ENCODE assay signal across 21 cellular contexts in the genomic region with DNA sequence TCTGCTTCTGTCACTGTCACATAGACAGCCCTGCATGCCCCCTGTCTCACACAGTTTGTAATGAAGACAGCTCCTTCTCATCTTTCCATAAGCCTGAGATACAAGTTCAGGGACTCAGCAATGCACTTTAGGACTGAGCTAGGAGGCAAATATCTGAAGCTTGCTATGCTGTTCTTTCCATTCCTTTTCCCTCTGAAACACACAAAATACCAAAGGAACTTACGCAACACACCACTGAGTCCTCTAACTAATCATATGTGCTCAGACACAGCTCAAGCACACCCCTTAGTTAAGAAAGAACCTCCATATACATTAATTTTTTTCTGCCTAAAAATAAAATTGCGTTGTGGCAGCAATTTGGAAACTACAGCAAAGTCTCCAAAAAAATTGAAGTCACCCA. TPM values are rescaled to one million over a fixed set of nuclear protein-coding genes. Genes with fewer than 3 reads are reported as not detected.
"Had no signal": no experiment of that assay in that cellular context is flagged by ENCODE, and none has a peak within 500 bp of the region (broad histone marks: within the 10 kb centered on the region; RNA-seq: fewer than 3 reads in every experiment).

No MANE protein-coding gene starts in this region.

- H3K9me3 ChIP-seq: gastroesophageal sphincter, ovary, prostate gland, right atrium auricular region, tibial artery had no signal

- H3K4me1 ChIP-seq: gastroesophageal sphincter, prostate gland, right atrium auricular region, tibial artery had no signal

- H3K27me3 ChIP-seq: cardiac muscle cell, gastroesophageal sphincter, ovary, right atrium auricular region, tibial artery had no signal

- DNase-seq: activated CD4-positive, alpha-beta T cell treated with anti-CD3 and anti-CD28 coated beads, Interleukin-2, amount 10 ng/mL, durations not matched to agents 7 days and 5 days; activated CD8-positive, alpha-beta memory T cell treated with anti-CD3 and anti-CD28 coated beads, Interleukin-2, amount 10 ng/mL, durations not matched to agents 7 days and 5 days; activated CD8-positive, alpha-beta T cell treated with anti-CD3 and anti-CD28 coated beads for 36 hours; activated effector memory CD4-positive, alpha-beta T cell treated with anti-CD3 and anti-CD28 coated beads, Interleukin-2, amount 50 U/mL, for 16 hours; activated naive CD4-positive, alpha-beta T cell treated with anti-CD3 and anti-CD28 coated beads, Interleukin-2, amount 10 ng/mL, durations not matched to agents 7 days and 5 days; activated T-cell treated with anti-CD3 and anti-CD28 coated beads for 4 hours; effector CD8-positive, alpha-beta T cell; head of caudate nucleus; hypothalamus; left colon; ovary; stimulated activated CD4-positive, alpha-beta T cell treated with anti-CD3 and anti-CD28 coated beads, Interleukin-4, amount 100 ng/mL, for 4 hours; T1000; tibial artery had no signal

- H3K27ac ChIP-seq: cardiac muscle cell, gastroesophageal sphincter, ovary, prostate gland, right atrium auricular region, tibial artery had no signal

- FAIRE-seq: islet of Langerhans had no signal

- H3K4me3 ChIP-seq: cardiac muscle cell, gastroesophageal sphincter, ovary, prostate gland, right atrium auricular region, tibial artery had no signal

- H3K36me3 ChIP-seq: cardiac muscle cell, ovary, prostate gland had no signal

RNA-seq across cellular contexts. Expression of a gene that starts 38.6 kb away (rescaled TPM):
- total RNA-seq: cardiac muscle cell, cerebellum, gastroesophageal sphincter, prostate gland had no signal
- polyA plus RNA-seq: cardiac muscle cell, urinary bladder had no signal
